Comparison of ENCODE assay signal across 15 cellular contexts in genomic region chr12:124302807-124303578, GRCh38. TPM values are rescaled to one million over a fixed set of nuclear protein-coding genes. Genes with fewer than 3 reads are reported as not detected.
"Had no signal": no experiment of that assay in that cellular context is flagged by ENCODE, and none has a peak within 500 bp of the region (broad histone marks: within the 10 kb centered on the region; RNA-seq: fewer than 3 reads in every experiment).

No MANE protein-coding gene starts in this region.

- H3K27ac ChIP-seq: cardiac muscle cell, gastroesophageal sphincter, neutrophil, tibial artery, uterus had no signal

- H3K27ac Mint-ChIP-seq: activated naive CD4-positive, alpha-beta T cell treated with anti-CD3 and anti-CD28 coated beads for 36 hours; mesothelial cell of epicardium had no signal

- H3K9me3 Mint-ChIP-seq: activated naive CD4-positive, alpha-beta T cell treated with anti-CD3 and anti-CD28 coated beads for 36 hours; mesothelial cell of epicardium had no signal

- ATAC-seq: gastroesophageal sphincter, left ventricle myocardium superior had no signal

- H3K4me3 Mint-ChIP-seq: activated naive CD4-positive, alpha-beta T cell treated with anti-CD3 and anti-CD28 coated beads for 36 hours; mesothelial cell of epicardium had no signal

- H3K4me1 ChIP-seq: gastroesophageal sphincter, tibial artery, uterus had no signal

- DNase-seq: activated CD4-positive, alpha-beta T cell treated with anti-CD3 and anti-CD28 coated beads for 1 hour; activated CD4-positive, alpha-beta T cell treated with anti-CD3 and anti-CD28 coated beads, Interleukin-2, amount 50 U/mL, for 4 hours; activated naive CD4-positive, alpha-beta T cell treated with anti-CD3 and anti-CD28 coated beads for 36 hours; activated T-cell treated with anti-CD3 and anti-CD28 coated beads for 4 hours; left ventricle myocardium superior; retina; stimulated activated CD4-positive, alpha-beta T cell treated with anti-CD3 and anti-CD28 coated beads, Interleukin-15, amount 100 ng/mL, for 24 hours; stimulated activated CD4-positive, alpha-beta T cell treated with anti-CD3 and anti-CD28 coated beads, Interleukin-4, amount 100 ng/mL, for 24 hours; stimulated activated naive CD4-positive, alpha-beta T cell; tibial artery; uterus had no signal

- H3K4me3 ChIP-seq: cardiac muscle cell, gastroesophageal sphincter, tibial artery, uterus had no signal

- H3K4me1 Mint-ChIP-seq: mesothelial cell of epicardium had no signal

- H3K36me3 ChIP-seq: cardiac muscle cell, gastroesophageal sphincter, neutrophil, tibial artery, uterus had no signal

- H3K27me3 ChIP-seq: uterus had no signal

- H3K9me3 ChIP-seq: gastroesophageal sphincter, neutrophil, tibial artery, uterus had no signal

RNA-seq across cellular contexts. Expression of gene RFLNA, which starts 8.1 kb away (rescaled TPM):
- total RNA-seq: activated naive CD4-positive, alpha-beta T cell treated with anti-CD3 and anti-CD28 coated beads for 36 hours had no signal
